In genomic region chr20:32841174-32841573, GRCh38 we compare ENCODE assay signal across 20 cellular contexts. TPM values are rescaled to one million over a fixed set of nuclear protein-coding genes. Genes with fewer than 3 reads are reported as not detected.
A peak's percentile ranks its signal among the peaks of the same experiment; 100 is the strongest.
DNase-seq lines count a peak whose midpoint lies in the region; ATAC-seq and TF ChIP-seq lines count a peak whose summit lies in the region.
"Had no signal": no experiment of that assay in that cellular context is flagged by ENCODE, and none has a peak within 500 bp of the region (broad histone marks: within the 10 kb centered on the region; RNA-seq: fewer than 3 reads in every experiment).

No MANE protein-coding gene starts in this region.

- H3K9me3 Mint-ChIP-seq in activated CD4-positive, alpha-beta T cell treated with anti-CD3 and anti-CD28 coated beads, Interleukin-2, amount 10 ng/mL, durations not matched to agents 24 days and 14 days: no peaks in the 10 kb centered on the region
- no peaks in the 10 kb centered on the region for H3K9me3 Mint-ChIP-seq in activated T-helper 1 cell treated with anti-CD3 and anti-CD28 coated beads, Interleukin-12 subunit alpha, Interleukin-12 subunit beta, Interleukin-2, Interleukin-4 antibody, amounts not matched to agents 30 ng/mL and 10 ng/mL and 1 ng/mL, durations not matched to agents 14 hours and 24 hours and 36 hours
- H3K9me3 Mint-ChIP-seq in nephron progenitor cell: no peaks in the 10 kb centered on the region
- H3K9me3 Mint-ChIP-seq: activated naive CD4-positive, alpha-beta T cell treated with anti-CD3 and anti-CD28 coated beads for 36 hours; neural progenitor cell had no signal

- ATAC-seq in GM21576 (IDR thresholded peaks at IDR 0.05; ENCODE audit: unreplicated experiment): no peak
- ATAC-seq: psoas muscle had no signal

- H3K4me3 ChIP-seq in Jurkat, Clone E6-1 (ENCODE audit: low read length): no peak overlapping the region
- H3K4me3 ChIP-seq: ascending aorta, neural progenitor cell, psoas muscle, SJSA1, upper lobe of left lung had no signal

- no peak for DNase-seq in activated CD4-positive, alpha-beta T cell treated with anti-CD3 and anti-CD28 coated beads, Interleukin-2, amount 10 ng/mL, durations not matched to agents 24 days and 14 days
- DNase-seq in activated CD4-positive, alpha-beta T cell treated with anti-CD3 and anti-CD28 coated beads for 4 hours: no peak
- peak; percentile 39 for DNase-seq in Jurkat, Clone E6-1 (ENCODE audit: low read depth, low spot score)
- DNase-seq in activated T-helper 1 cell treated with anti-CD3 and anti-CD28 coated beads, Interleukin-12 subunit alpha, Interleukin-12 subunit beta, Interleukin-2, Interleukin-4 antibody, amounts not matched to agents 30 ng/mL and 10 ng/mL and 1 ng/mL, durations not matched to agents 14 hours and 24 hours and 36 hours (ENCODE audit: low spot score): no peak
- DNase-seq in nephron progenitor cell: no peak
- DNase-seq in NCI-H2171 treated with DMSO at 0.1 percent for 48 hours (lab: John Stamatoyannopoulos, UW): no peak
- no peak for DNase-seq in NCI-H510A (lab: John Stamatoyannopoulos, UW)
- DNase-seq: activated naive CD4-positive, alpha-beta T cell treated with anti-CD3 and anti-CD28 coated beads for 36 hours; activated T-cell treated with anti-CD3 and anti-CD28 coated beads, Interleukin-2, amount 50 U/mL, for 1 hour; KBM-7; NCI-H2171; NCI-H526 treated with DMSO at 0.1 percent for 48 hours; psoas muscle; upper lobe of left lung had no signal

- H3K27me3 Mint-ChIP-seq in activated CD4-positive, alpha-beta T cell treated with anti-CD3 and anti-CD28 coated beads, Interleukin-2, amount 10 ng/mL, durations not matched to agents 24 days and 14 days: no peaks in the 10 kb centered on the region
- no peaks in the 10 kb centered on the region for H3K27me3 Mint-ChIP-seq in activated T-helper 1 cell treated with anti-CD3 and anti-CD28 coated beads, Interleukin-12 subunit alpha, Interleukin-12 subunit beta, Interleukin-2, Interleukin-4 antibody, amounts not matched to agents 30 ng/mL and 10 ng/mL and 1 ng/mL, durations not matched to agents 14 hours and 24 hours and 36 hours (ENCODE audit: insufficient read depth)
- H3K27me3 Mint-ChIP-seq in nephron progenitor cell (ENCODE audit: low read depth, poor library complexity): no peaks in the 10 kb centered on the region

- H3K36me3 Mint-ChIP-seq in activated CD4-positive, alpha-beta T cell treated with anti-CD3 and anti-CD28 coated beads, Interleukin-2, amount 10 ng/mL, durations not matched to agents 24 days and 14 days (ENCODE audit: low read depth): peaks cover 55% of the 10 kb centered on the region
- peaks cover 45% of the 10 kb centered on the region for H3K36me3 Mint-ChIP-seq in activated T-helper 1 cell treated with anti-CD3 and anti-CD28 coated beads, Interleukin-12 subunit alpha, Interleukin-12 subunit beta, Interleukin-2, Interleukin-4 antibody, amounts not matched to agents 30 ng/mL and 10 ng/mL and 1 ng/mL, durations not matched to agents 14 hours and 24 hours and 36 hours (ENCODE audit: low read depth)
- H3K36me3 Mint-ChIP-seq in nephron progenitor cell (ENCODE audit: low read depth): peaks cover 79% of the 10 kb centered on the region

- H3K4me1 Mint-ChIP-seq in activated CD4-positive, alpha-beta T cell treated with anti-CD3 and anti-CD28 coated beads, Interleukin-2, amount 10 ng/mL, durations not matched to agents 24 days and 14 days: peaks cover 32% of the 10 kb centered on the region
- H3K4me1 Mint-ChIP-seq in activated T-helper 1 cell treated with anti-CD3 and anti-CD28 coated beads, Interleukin-12 subunit alpha, Interleukin-12 subunit beta, Interleukin-2, Interleukin-4 antibody, amounts not matched to agents 30 ng/mL and 10 ng/mL and 1 ng/mL, durations not matched to agents 14 hours and 24 hours and 36 hours (ENCODE audit: low read depth): peaks cover 44% of the 10 kb centered on the region
- no peaks in the 10 kb centered on the region for H3K4me1 Mint-ChIP-seq in nephron progenitor cell

- intact Hi-C loops in activated CD4-positive, alpha-beta T cell treated with anti-CD3 and anti-CD28 coated beads, Interleukin-2, amount 10 ng/mL, durations not matched to agents 24 days and 14 days (cut with micrococcal nuclease): no loop called here
- intact Hi-C loops in activated T-helper 1 cell treated with anti-CD3 and anti-CD28 coated beads, Interleukin-12 subunit alpha, Interleukin-12 subunit beta, Interleukin-2, Interleukin-4 antibody, amounts not matched to agents 30 ng/mL and 10 ng/mL and 1 ng/mL, durations not matched to agents 14 hours and 24 hours and 36 hours (cut with micrococcal nuclease): loop anchor here (10.0 kb wide), 1 partner anchor 134 kb away; no protein-coding TSS in a partner anchor

- H3K27ac Mint-ChIP-seq in activated CD4-positive, alpha-beta T cell treated with anti-CD3 and anti-CD28 coated beads, Interleukin-2, amount 10 ng/mL, durations not matched to agents 24 days and 14 days: peak overlapping the region; percentile 68
- H3K27ac Mint-ChIP-seq in activated T-helper 1 cell treated with anti-CD3 and anti-CD28 coated beads, Interleukin-12 subunit alpha, Interleukin-12 subunit beta, Interleukin-2, Interleukin-4 antibody, amounts not matched to agents 30 ng/mL and 10 ng/mL and 1 ng/mL, durations not matched to agents 14 hours and 24 hours and 36 hours: peak overlapping the region; percentile 59
- peak overlapping the region; percentile 45 for H3K27ac Mint-ChIP-seq in nephron progenitor cell
- H3K27ac Mint-ChIP-seq: neural progenitor cell had no signal

- peak overlapping the region; percentile 60 for H3K4me3 Mint-ChIP-seq in activated CD4-positive, alpha-beta T cell treated with anti-CD3 and anti-CD28 coated beads, Interleukin-2, amount 10 ng/mL, durations not matched to agents 24 days and 14 days
- no peak overlapping the region for H3K4me3 Mint-ChIP-seq in activated T-helper 1 cell treated with anti-CD3 and anti-CD28 coated beads, Interleukin-12 subunit alpha, Interleukin-12 subunit beta, Interleukin-2, Interleukin-4 antibody, amounts not matched to agents 30 ng/mL and 10 ng/mL and 1 ng/mL, durations not matched to agents 14 hours and 24 hours and 36 hours
- no peak overlapping the region for H3K4me3 Mint-ChIP-seq in nephron progenitor cell
- H3K4me3 Mint-ChIP-seq: activated naive CD4-positive, alpha-beta T cell treated with anti-CD3 and anti-CD28 coated beads for 36 hours; neural progenitor cell had no signal

- TF ChIP-seq CTCF in nephron progenitor cell (IDR thresholded peaks at IDR 0.05): no peak

RNA-seq across cellular contexts. Expression of gene EFCAB8, which starts 17.5 kb away (rescaled TPM):
- 0.33 and 0.54 TPM in 2 replicates for total RNA-seq in activated CD4-positive, alpha-beta T cell treated with anti-CD3 and anti-CD28 coated beads, Interleukin-2, amount 10 ng/mL, durations not matched to agents 24 days and 14 days
- polyA plus RNA-seq in Jurkat, Clone E6-1 (2012; ENCODE audit: insufficient read depth, insufficient read length): not detected
- 0.05 and 0.39 TPM in 2 replicates for total RNA-seq in activated T-helper 1 cell treated with anti-CD3 and anti-CD28 coated beads, Interleukin-12 subunit alpha, Interleukin-12 subunit beta, Interleukin-2, Interleukin-4 antibody, amounts not matched to agents 30 ng/mL and 10 ng/mL and 1 ng/mL, durations not matched to agents 14 hours and 24 hours and 36 hours
- total RNA-seq: ascending aorta, cardiac septum, lower leg skin had no signal

RNA-seq across cellular contexts. Expression of gene MAPRE1, which starts 21.4 kb away (rescaled TPM):
- total RNA-seq in activated CD4-positive, alpha-beta T cell treated with anti-CD3 and anti-CD28 coated beads, Interleukin-2, amount 10 ng/mL, durations not matched to agents 24 days and 14 days: 148 TPM in 2 replicates
- polyA plus RNA-seq in Jurkat, Clone E6-1 (2012; ENCODE audit: insufficient read depth, insufficient read length): 168 TPM
- total RNA-seq in activated T-helper 1 cell treated with anti-CD3 and anti-CD28 coated beads, Interleukin-12 subunit alpha, Interleukin-12 subunit beta, Interleukin-2, Interleukin-4 antibody, amounts not matched to agents 30 ng/mL and 10 ng/mL and 1 ng/mL, durations not matched to agents 14 hours and 24 hours and 36 hours: 142 and 146 TPM in 2 replicates
